ENCODE assay signal across 9 cellular contexts in genomic region chr6:5379647-5380242, GRCh38.
DNase-seq lines count a peak whose midpoint lies in the region; ATAC-seq and TF ChIP-seq lines count a peak whose summit lies in the region.
"Had no signal": no experiment of that assay in that cellular context is flagged by ENCODE, and none has a peak within 500 bp of the region (broad histone marks: within the 10 kb centered on the region; RNA-seq: fewer than 3 reads in every experiment).

No MANE protein-coding gene starts in this region.

- H3K27ac ChIP-seq in MM.1S (ENCODE audit: low read length) (no peak overlapping the region), left lung (no peak overlapping the region)

- TF ChIP-seq CTCF in MM.1S (IDR thresholded peaks at IDR 0.05; ENCODE audit: low read length), result peak; percentile 76
- peak in 1 of 2 donors; percentile 48 for TF ChIP-seq CTCF in left lung (IDR thresholded peaks at IDR 0.05)

- H3K4me3 ChIP-seq in MM.1S (ENCODE audit: low read length), result no peak overlapping the region
- no peak overlapping the region for H3K4me3 ChIP-seq in left lung

- H3K9ac ChIP-seq in MM.1S (ENCODE audit: low read length), result no peak overlapping the region

- H3K4me3 Mint-ChIP-seq in activated CD8-positive, alpha-beta memory T cell treated with anti-CD3 and anti-CD28 coated beads, Interleukin-2, amount 10 ng/mL, durations not matched to agents 7 days and 5 days, result no peak overlapping the region
- no peak overlapping the region for H3K4me3 Mint-ChIP-seq in activated CD4-positive, alpha-beta memory T cell treated with anti-CD3 and anti-CD28 coated beads for 36 hours
- H3K4me3 Mint-ChIP-seq: dendritic cell treated with granulocyte-macrophage colony-stimulating factor and Interleukin-4, amounts not matched to agents 40 ng/mL and 50 ng/mL, for 4 days had no signal

- no peaks in the 10 kb centered on the region for H3K9me3 Mint-ChIP-seq in activated CD8-positive, alpha-beta memory T cell treated with anti-CD3 and anti-CD28 coated beads, Interleukin-2, amount 10 ng/mL, durations not matched to agents 7 days and 5 days (ENCODE audit: low read depth)
- H3K9me3 Mint-ChIP-seq in activated CD4-positive, alpha-beta memory T cell treated with anti-CD3 and anti-CD28 coated beads for 36 hours, result no peaks in the 10 kb centered on the region
- H3K9me3 Mint-ChIP-seq: dendritic cell treated with granulocyte-macrophage colony-stimulating factor and Interleukin-4, amounts not matched to agents 40 ng/mL and 50 ng/mL, for 4 days had no signal

- no peaks in the 10 kb centered on the region for H3K27me3 ChIP-seq in MM.1S (replicated peaks; ENCODE audit: insufficient read depth, low read length)
- no peaks in the 10 kb centered on the region for H3K27me3 ChIP-seq in left lung

- H3K4me1 Mint-ChIP-seq in activated CD8-positive, alpha-beta memory T cell treated with anti-CD3 and anti-CD28 coated beads, Interleukin-2, amount 10 ng/mL, durations not matched to agents 7 days and 5 days, result peaks cover 2% of the 10 kb centered on the region
- H3K4me1 Mint-ChIP-seq in activated CD4-positive, alpha-beta memory T cell treated with anti-CD3 and anti-CD28 coated beads for 36 hours (ENCODE audit: low read depth), result no peaks in the 10 kb centered on the region

- POLR2A ChIA-PET in activated CD4-positive, alpha-beta memory T cell treated with anti-CD3 and anti-CD28 coated beads for 36 hours (lab: Charles Lee), result no interaction called here

- H3K4me1 ChIP-seq in MM.1S (ENCODE audit: low read length), result no peaks in the 10 kb centered on the region
- no peaks in the 10 kb centered on the region for H3K4me1 ChIP-seq in left lung

- H3K79me2 ChIP-seq in MM.1S (ENCODE audit: low read length), result no peaks in the 10 kb centered on the region

- peak; percentile 58 for DNase-seq in activated CD8-positive, alpha-beta memory T cell treated with anti-CD3 and anti-CD28 coated beads, Interleukin-2, amount 10 ng/mL, durations not matched to agents 7 days and 5 days
- DNase-seq in activated CD8-positive, alpha-beta memory T cell treated with anti-CD3 and anti-CD28 coated beads for 24 hours, result no peak
- peak; percentile 56 for DNase-seq in MM.1S
- peak; percentile 43 for DNase-seq in activated CD4-positive, alpha-beta memory T cell treated with anti-CD3 and anti-CD28 coated beads for 36 hours
- DNase-seq in left lung, result no peak
- DNase-seq in medulla oblongata (ENCODE audit: extremely low spot score), result no peak

- no peaks in the 10 kb centered on the region for H3K36me3 Mint-ChIP-seq in activated CD8-positive, alpha-beta memory T cell treated with anti-CD3 and anti-CD28 coated beads, Interleukin-2, amount 10 ng/mL, durations not matched to agents 7 days and 5 days
- peaks cover 5% of the 10 kb centered on the region for H3K36me3 Mint-ChIP-seq in activated CD4-positive, alpha-beta memory T cell treated with anti-CD3 and anti-CD28 coated beads for 36 hours

- no peaks in the 10 kb centered on the region for H3K9me2 ChIP-seq in MM.1S (replicated peaks; ENCODE audit: insufficient read depth, low read length)

- no peak overlapping the region for H3K27ac Mint-ChIP-seq in activated CD8-positive, alpha-beta memory T cell treated with anti-CD3 and anti-CD28 coated beads, Interleukin-2, amount 10 ng/mL, durations not matched to agents 7 days and 5 days
- no peak overlapping the region for H3K27ac Mint-ChIP-seq in activated CD4-positive, alpha-beta memory T cell treated with anti-CD3 and anti-CD28 coated beads for 36 hours
- H3K27ac Mint-ChIP-seq: dendritic cell treated with granulocyte-macrophage colony-stimulating factor and Interleukin-4, amounts not matched to agents 40 ng/mL and 50 ng/mL, for 4 days had no signal

- intact Hi-C loops in activated CD4-positive, alpha-beta memory T cell treated with anti-CD3 and anti-CD28 coated beads for 36 hours (cut with micrococcal nuclease), result loop anchor here (1.0 kb wide), 2 partner anchors 164 to 236 kb away; no protein-coding TSS in a partner anchor
- intact Hi-C loops in left lung (cut with DNase I), result no loop called here

- CTCF ChIA-PET in activated CD8-positive, alpha-beta memory T cell treated with anti-CD3 and anti-CD28 coated beads, Interleukin-2, amount 10 ng/mL, durations not matched to agents 7 days and 5 days (lab: Charles Lee), result interaction anchor here (0.6 to 2.4 kb wide), 11 partner anchors 9 to 367 kb away, joined by 3 to 18 read pairs (median 4); no protein-coding TSS in a partner anchor
- CTCF ChIA-PET in activated CD4-positive, alpha-beta memory T cell treated with anti-CD3 and anti-CD28 coated beads for 36 hours (lab: Charles Lee), result interaction anchor here (0.7 to 3.1 kb wide), 20 partner anchors 9 to 238 kb away, joined by 3 to 34 read pairs (median 3); no protein-coding TSS in a partner anchor

- no peaks in the 10 kb centered on the region for H3F3A ChIP-seq in MM.1S (ENCODE audit: insufficient read depth, low read length)

- H3K27me3 Mint-ChIP-seq in activated CD8-positive, alpha-beta memory T cell treated with anti-CD3 and anti-CD28 coated beads, Interleukin-2, amount 10 ng/mL, durations not matched to agents 7 days and 5 days, result no peaks in the 10 kb centered on the region
- no peaks in the 10 kb centered on the region for H3K27me3 Mint-ChIP-seq in activated CD4-positive, alpha-beta memory T cell treated with anti-CD3 and anti-CD28 coated beads for 36 hours
- H3K27me3 Mint-ChIP-seq: dendritic cell treated with granulocyte-macrophage colony-stimulating factor and Interleukin-4, amounts not matched to agents 40 ng/mL and 50 ng/mL, for 4 days had no signal

- H3K4me2 ChIP-seq in MM.1S (ENCODE audit: low read depth, low read length), result no peak overlapping the region

- no peak for ATAC-seq in activated CD8-positive, alpha-beta memory T cell treated with anti-CD3 and anti-CD28 coated beads, Interleukin-2, amount 10 ng/mL, durations not matched to agents 7 days and 5 days
- ATAC-seq in left lung (peak; percentile 69), HG02763 (IDR thresholded peaks at IDR 0.05; ENCODE audit: unreplicated experiment) (no peak)
- no peak for ATAC-seq in activated CD4-positive, CD25-positive, alpha-beta regulatory T cell treated with anti-CD3 and anti-CD28 coated beads, Interleukin-2, amount 50 U/mL, for 24 hours

- H3K36me3 ChIP-seq in MM.1S (replicated peaks; ENCODE audit: insufficient read depth, low read length), result no peaks in the 10 kb centered on the region
- no peaks in the 10 kb centered on the region for H3K36me3 ChIP-seq in left lung

- H3K9me3 ChIP-seq in MM.1S (replicated peaks; ENCODE audit: insufficient read depth, low read length), result no peaks in the 10 kb centered on the region
- H3K9me3 ChIP-seq in left lung, result no peaks in the 10 kb centered on the region

- no peak overlapping the region for H2AFZ ChIP-seq in MM.1S (ENCODE audit: low read length)

- no peaks in the 10 kb centered on the region for H4K20me1 ChIP-seq in MM.1S (ENCODE audit: insufficient read depth, low read length)

Comparison
In these comparisons a context has a peak if more than half of its experiments do, and no peak if none do; other contexts are left out.
1. DNase-seq: peak in activated CD8-positive, alpha-beta memory T cell treated with anti-CD3 and anti-CD28 coated beads, Interleukin-2, amount 10 ng/mL, durations not matched to agents 7 days and 5 days (single experiment), MM.1S (single experiment) and activated CD4-positive, alpha-beta memory T cell treated with anti-CD3 and anti-CD28 coated beads for 36 hours (single experiment); none in activated CD8-positive, alpha-beta memory T cell treated with anti-CD3 and anti-CD28 coated beads for 24 hours (single experiment), left lung (0 of 2) and medulla oblongata (single experiment).